In the genomic region with DNA sequence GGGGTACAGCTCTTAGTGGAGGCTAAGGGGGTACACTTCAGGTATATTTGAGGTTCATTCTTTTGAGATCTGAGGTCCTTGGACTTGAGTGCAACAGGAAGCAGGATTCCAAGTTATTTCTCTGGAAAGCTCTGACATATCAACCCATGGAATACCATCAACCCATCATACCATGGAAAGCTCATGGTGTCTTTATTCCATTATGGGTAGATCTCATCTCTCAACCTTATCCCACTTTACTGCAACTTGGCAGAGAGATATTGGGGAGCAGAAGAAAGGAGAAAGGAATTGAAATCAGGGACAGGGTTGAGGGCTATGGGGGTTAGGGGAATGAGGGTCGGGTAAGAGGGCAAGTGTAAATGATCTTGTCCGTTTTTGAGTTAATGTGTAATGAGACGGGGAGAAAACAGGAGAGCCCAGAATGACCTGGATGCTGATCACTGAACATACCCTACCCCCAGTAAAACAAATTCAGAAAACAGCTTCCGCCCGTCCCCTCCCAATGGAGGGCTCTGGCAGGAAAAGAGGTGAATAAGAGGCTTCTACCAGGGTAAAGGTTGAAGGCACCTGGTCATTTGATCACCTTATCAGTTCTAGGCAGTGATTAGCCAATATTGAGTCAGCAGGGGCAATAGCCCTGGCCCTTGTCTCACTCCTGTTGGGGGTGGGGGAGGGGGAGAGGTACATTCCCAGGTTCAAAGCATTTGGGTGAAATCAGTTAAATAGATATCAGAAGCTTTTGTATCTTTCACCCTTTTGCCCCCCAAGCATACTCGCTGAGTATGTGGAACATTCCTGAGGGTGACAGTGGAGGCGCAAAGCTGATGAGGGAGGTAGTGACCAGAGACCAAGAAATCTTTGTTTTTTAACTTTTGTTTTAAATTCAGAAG, we compare ENCODE assay signal across 1 cellular context.
TF ChIP-seq lines count a peak whose summit lies in the region.

No MANE protein-coding gene starts in this region.

TF ChIP-seq in HepG2, 621 proteins besides CTCF, POLR2A, EP300 and RAD21 (continued from another document and continues in another):
- TF ChIP-seq POLR2G (IDR thresholded peaks at IDR 0.05; ENCODE audit: low read depth, low read length) = peak; percentile 57; the same call in 1 of the 2 replicates
- no peak; the same call in 1 of the 2 replicates for TF ChIP-seq IRF2 (CRISPR knock-in tag; IDR thresholded peaks at IDR 0.05)
- TF ChIP-seq, protein P1, sequence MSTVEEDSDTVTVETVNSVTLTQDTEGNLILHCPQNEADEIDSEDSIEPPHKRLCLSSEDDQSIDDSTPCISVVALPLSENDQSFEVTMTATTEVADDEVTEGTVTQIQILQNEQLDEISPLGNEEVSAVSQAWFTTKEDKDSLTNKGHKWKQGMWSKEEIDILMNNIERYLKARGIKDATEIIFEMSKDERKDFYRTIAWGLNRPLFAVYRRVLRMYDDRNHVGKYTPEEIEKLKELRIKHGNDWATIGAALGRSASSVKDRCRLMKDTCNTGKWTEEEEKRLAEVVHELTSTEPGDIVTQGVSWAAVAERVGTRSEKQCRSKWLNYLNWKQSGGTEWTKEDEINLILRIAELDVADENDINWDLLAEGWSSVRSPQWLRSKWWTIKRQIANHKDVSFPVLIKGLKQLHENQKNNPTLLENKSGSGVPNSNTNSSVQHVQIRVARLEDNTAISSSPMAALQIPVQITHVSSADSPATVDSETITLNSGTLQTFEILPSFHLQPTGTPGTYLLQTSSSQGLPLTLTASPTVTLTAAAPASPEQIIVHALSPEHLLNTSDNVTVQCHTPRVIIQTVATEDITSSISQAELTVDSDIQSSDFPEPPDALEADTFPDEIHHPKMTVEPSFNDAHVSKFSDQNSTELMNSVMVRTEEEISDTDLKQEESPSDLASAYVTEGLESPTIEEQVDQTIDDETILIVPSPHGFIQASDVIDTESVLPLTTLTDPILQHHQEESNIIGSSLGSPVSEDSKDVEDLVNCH (CRISPR knock-in tag; IDR thresholded peaks at IDR 0.05) = no peak
- TF ChIP-seq, protein P2, sequence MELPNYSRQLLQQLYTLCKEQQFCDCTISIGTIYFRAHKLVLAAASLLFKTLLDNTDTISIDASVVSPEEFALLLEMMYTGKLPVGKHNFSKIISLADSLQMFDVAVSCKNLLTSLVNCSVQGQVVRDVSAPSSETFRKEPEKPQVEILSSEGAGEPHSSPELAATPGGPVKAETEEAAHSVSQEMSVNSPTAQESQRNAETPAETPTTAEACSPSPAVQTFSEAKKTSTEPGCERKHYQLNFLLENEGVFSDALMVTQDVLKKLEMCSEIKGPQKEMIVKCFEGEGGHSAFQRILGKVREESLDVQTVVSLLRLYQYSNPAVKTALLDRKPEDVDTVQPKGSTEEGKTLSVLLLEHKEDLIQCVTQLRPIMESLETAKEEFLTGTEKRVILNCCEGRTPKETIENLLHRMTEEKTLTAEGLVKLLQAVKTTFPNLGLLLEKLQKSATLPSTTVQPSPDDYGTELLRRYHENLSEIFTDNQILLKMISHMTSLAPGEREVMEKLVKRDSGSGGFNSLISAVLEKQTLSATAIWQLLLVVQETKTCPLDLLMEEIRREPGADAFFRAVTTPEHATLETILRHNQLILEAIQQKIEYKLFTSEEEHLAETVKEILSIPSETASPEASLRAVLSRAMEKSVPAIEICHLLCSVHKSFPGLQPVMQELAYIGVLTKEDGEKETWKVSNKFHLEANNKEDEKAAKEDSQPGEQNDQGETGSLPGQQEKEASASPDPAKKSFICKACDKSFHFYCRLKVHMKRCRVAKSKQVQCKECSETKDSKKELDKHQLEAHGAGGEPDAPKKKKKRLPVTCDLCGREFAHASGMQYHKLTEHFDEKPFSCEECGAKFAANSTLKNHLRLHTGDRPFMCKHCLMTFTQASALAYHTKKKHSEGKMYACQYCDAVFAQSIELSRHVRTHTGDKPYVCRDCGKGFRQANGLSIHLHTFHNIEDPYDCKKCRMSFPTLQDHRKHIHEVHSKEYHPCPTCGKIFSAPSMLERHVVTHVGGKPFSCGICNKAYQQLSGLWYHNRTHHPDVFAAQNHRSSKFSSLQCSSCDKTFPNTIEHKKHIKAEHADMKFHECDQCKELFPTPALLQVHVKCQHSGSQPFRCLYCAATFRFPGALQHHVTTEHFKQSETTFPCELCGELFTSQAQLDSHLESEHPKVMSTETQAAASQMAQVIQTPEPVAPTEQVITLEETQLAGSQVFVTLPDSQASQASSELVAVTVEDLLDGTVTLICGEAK (IDR thresholded peaks at IDR 0.05) = no peak
- TF ChIP-seq, protein P2 (CRISPR knock-in tag; IDR thresholded peaks at IDR 0.05) = no peak; the same call in 1 of the 2 replicates
- TF ChIP-seq, protein P3, sequence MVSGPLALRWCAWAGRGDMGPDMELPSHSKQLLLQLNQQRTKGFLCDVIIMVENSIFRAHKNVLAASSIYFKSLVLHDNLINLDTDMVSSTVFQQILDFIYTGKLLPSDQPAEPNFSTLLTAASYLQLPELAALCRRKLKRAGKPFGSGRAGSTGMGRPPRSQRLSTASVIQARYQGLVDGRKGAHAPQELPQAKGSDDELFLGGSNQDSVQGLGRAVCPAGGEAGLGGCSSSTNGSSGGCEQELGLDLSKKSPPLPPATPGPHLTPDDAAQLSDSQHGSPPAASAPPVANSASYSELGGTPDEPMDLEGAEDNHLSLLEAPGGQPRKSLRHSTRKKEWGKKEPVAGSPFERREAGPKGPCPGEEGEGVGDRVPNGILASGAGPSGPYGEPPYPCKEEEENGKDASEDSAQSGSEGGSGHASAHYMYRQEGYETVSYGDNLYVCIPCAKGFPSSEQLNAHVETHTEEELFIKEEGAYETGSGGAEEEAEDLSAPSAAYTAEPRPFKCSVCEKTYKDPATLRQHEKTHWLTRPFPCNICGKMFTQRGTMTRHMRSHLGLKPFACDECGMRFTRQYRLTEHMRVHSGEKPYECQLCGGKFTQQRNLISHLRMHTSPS (CRISPR knock-in tag; IDR thresholded peaks at IDR 0.05; ENCODE audit: low read depth) = no peak
- TF ChIP-seq MLLT10 (CRISPR knock-in tag; IDR thresholded peaks at IDR 0.05) = no peak
- TF ChIP-seq, protein P4, sequence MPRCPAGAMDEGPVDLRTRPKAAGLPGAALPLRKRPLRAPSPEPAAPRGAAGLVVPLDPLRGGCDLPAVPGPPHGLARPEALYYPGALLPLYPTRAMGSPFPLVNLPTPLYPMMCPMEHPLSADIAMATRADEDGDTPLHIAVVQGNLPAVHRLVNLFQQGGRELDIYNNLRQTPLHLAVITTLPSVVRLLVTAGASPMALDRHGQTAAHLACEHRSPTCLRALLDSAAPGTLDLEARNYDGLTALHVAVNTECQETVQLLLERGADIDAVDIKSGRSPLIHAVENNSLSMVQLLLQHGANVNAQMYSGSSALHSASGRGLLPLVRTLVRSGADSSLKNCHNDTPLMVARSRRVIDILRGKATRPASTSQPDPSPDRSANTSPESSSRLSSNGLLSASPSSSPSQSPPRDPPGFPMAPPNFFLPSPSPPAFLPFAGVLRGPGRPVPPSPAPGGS (CRISPR knock-in tag; IDR thresholded peaks at IDR 0.05) = no peak
- TF ChIP-seq ZMYM2 (CRISPR knock-in tag; IDR thresholded peaks at IDR 0.05) = no peak
- TF ChIP-seq, protein P5, sequence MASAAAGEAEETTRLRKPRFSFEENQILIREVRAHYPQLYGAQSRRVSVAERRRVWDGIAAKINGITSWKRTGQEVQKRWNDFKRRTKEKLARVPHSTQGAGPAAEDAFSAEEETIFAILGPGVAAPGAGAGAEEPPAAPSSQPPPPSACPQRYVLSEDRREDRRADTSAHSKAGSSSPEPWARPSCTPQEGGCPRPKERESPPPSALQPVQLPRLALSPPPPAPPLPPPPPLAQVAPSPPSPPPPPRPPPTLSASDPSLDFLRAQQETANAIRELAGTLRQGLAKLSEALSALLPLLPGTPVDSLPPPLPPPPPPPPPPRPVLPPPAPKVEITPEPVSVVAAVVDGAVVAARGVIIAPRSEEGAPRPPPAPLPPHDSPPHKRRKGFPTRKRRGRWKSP (CRISPR knock-in tag; IDR thresholded peaks at IDR 0.05) = no peak
- TF ChIP-seq DPF2 (CRISPR knock-in tag; IDR thresholded peaks at IDR 0.05; ENCODE audit: borderline replicate concordance, low read depth) = peak; percentile 65; the same call in 1 of the 2 replicates
- TF ChIP-seq, protein P6, sequence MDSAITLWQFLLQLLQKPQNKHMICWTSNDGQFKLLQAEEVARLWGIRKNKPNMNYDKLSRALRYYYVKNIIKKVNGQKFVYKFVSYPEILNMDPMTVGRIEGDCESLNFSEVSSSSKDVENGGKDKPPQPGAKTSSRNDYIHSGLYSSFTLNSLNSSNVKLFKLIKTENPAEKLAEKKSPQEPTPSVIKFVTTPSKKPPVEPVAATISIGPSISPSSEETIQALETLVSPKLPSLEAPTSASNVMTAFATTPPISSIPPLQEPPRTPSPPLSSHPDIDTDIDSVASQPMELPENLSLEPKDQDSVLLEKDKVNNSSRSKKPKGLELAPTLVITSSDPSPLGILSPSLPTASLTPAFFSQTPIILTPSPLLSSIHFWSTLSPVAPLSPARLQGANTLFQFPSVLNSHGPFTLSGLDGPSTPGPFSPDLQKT (CRISPR knock-in tag; IDR thresholded peaks at IDR 0.05; ENCODE audit: borderline replicate concordance) = no peak
- no peak; the same call in 1 of the 2 replicates for TF ChIP-seq BRD4 (CRISPR knock-in tag; IDR thresholded peaks at IDR 0.05)
- TF ChIP-seq, protein P7, sequence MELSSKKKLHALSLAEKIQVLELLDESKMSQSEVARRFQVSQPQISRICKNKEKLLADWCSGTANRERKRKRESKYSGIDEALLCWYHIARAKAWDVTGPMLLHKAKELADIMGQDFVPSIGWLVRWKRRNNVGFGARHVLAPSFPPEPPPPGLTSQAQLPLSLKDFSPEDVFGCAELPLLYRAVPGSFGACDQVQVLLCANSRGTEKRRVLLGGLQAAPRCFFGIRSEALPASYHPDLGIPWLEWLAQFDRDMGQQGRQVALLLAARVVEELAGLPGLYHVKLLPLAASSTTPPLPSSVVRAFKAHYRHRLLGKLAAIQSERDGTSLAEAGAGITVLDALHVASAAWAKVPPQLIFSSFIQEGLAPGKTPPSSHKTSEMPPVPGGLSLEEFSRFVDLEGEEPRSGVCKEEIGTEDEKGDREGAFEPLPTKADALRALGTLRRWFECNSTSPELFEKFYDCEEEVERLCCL (CRISPR knock-in tag; IDR thresholded peaks at IDR 0.05; ENCODE audit: borderline replicate concordance) = no peak
- TF ChIP-seq, protein P8, sequence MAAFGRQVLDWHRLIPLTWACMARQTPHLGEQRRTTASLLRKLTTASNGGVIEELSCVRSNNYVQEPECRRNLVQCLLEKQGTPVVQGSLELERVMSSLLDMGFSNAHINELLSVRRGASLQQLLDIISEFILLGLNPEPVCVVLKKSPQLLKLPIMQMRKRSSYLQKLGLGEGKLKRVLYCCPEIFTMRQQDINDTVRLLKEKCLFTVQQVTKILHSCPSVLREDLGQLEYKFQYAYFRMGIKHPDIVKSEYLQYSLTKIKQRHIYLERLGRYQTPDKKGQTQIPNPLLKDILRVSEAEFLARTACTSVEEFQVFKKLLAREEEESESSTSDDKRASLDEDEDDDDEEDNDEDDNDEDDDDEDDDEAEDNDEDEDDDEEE (CRISPR knock-in tag; IDR thresholded peaks at IDR 0.05) = 0 out of 2 replicates have a peak, but pooled peaks have one; percentile 12
- TF ChIP-seq, protein P9, sequence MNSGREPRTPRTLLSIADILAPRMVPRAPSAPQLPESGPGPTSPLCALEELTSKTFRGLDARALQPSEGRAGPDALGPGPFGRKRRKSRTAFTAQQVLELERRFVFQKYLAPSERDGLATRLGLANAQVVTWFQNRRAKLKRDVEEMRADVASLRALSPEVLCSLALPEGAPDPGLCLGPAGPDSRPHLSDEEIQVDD (CRISPR knock-in tag; IDR thresholded peaks at IDR 0.05; ENCODE audit: borderline replicate concordance) = no peak
- no peak for TF ChIP-seq ELF4 (CRISPR knock-in tag; IDR thresholded peaks at IDR 0.05; ENCODE audit: borderline replicate concordance)
- TF ChIP-seq SIN3B (IDR thresholded peaks at IDR 0.05; ENCODE audit: low read length) = no peak
- no peak for TF ChIP-seq ZNF549 (CRISPR knock-in tag; IDR thresholded peaks at IDR 0.05)
- TF ChIP-seq TMF1 (CRISPR knock-in tag; IDR thresholded peaks at IDR 0.05; ENCODE audit: low read depth) = 0 out of 2 replicates have a peak, but pooled peaks have one; percentile 3
- TF ChIP-seq, protein P10, sequence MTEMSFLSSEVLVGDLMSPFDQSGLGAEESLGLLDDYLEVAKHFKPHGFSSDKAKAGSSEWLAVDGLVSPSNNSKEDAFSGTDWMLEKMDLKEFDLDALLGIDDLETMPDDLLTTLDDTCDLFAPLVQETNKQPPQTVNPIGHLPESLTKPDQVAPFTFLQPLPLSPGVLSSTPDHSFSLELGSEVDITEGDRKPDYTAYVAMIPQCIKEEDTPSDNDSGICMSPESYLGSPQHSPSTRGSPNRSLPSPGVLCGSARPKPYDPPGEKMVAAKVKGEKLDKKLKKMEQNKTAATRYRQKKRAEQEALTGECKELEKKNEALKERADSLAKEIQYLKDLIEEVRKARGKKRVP (CRISPR knock-in tag; IDR thresholded peaks at IDR 0.05) = peak in 1 of 2 experiments; percentile 98; a peak in 2 of 4 replicates
- TF ChIP-seq MATR3 (CRISPR knock-in tag; IDR thresholded peaks at IDR 0.05) = no peak
- peak; percentile 98 for TF ChIP-seq MED13 (CRISPR knock-in tag; IDR thresholded peaks at IDR 0.05)
- TF ChIP-seq ZMAT3 (CRISPR knock-in tag; conservative IDR thresholded peaks at IDR 0.05) = no peak
- no peak for TF ChIP-seq ATM (IDR thresholded peaks at IDR 0.05; ENCODE audit: borderline replicate concordance)
- TF ChIP-seq ZNF644 (CRISPR knock-in tag; IDR thresholded peaks at IDR 0.05; ENCODE audit: low read depth) = no peak
- no peak for TF ChIP-seq SOX6 (IDR thresholded peaks at IDR 0.05)
- peak; percentile 96 for TF ChIP-seq SOX6 (CRISPR knock-in tag; IDR thresholded peaks at IDR 0.05)
